Comparison of ENCODE assay signal across 8 cellular contexts in genomic region chr4:5710065-5710961, GRCh38. TPM values are rescaled to one million over a fixed set of nuclear protein-coding genes. Genes with fewer than 3 reads are reported as not detected.
A peak's percentile ranks its signal among the peaks of the same experiment; 100 is the strongest.
DNase-seq lines count a peak whose midpoint lies in the region; ATAC-seq and TF ChIP-seq lines count a peak whose summit lies in the region.

No MANE protein-coding gene starts in this region.

- peak overlapping the region; percentile 85 for H3K4me2 ChIP-seq in smooth muscle cell

- H4K20me1 ChIP-seq in smooth muscle cell (ENCODE audit: low read depth) = peaks cover 19% of the 10 kb centered on the region

- H3K36me3 ChIP-seq in HAP-1 (replicated peaks) (no peaks in the 10 kb centered on the region), adrenal gland (replicated peaks in 1 of 2) (no peaks in the 10 kb centered on the region), iPS DF 6.9 (ENCODE audit: control insufficient read depth, insufficient read depth, low read length) (no peaks in the 10 kb centered on the region), smooth muscle cell (ENCODE audit: low read depth) (peaks cover 4% of the 10 kb centered on the region)

- peak overlapping the region in 3 of 5 donors; percentile 34 to 80 (median 57) for H3K27ac ChIP-seq in adrenal gland
- H3K27ac ChIP-seq in iPS DF 6.9 (ENCODE audit: low read length) = no peak overlapping the region
- H3K27ac ChIP-seq in smooth muscle cell (ENCODE audit: low read depth) = peak overlapping the region; percentile 79

- no peak for ATAC-seq in GM21528 (IDR thresholded peaks at IDR 0.05; ENCODE audit: low FRiP score, unreplicated experiment)

- peaks cover 18% of the 10 kb centered on the region for H3F3A ChIP-seq in smooth muscle cell (ENCODE audit: low read depth)

- intact Hi-C loops in adrenal gland (cut with DNase I) = no loop called here
- intact Hi-C loops in head of caudate nucleus (cut with DNase I) = no loop called here

- H3K4me1 ChIP-seq in HAP-1 (peaks cover 11% of the 10 kb centered on the region), adrenal gland (replicated peaks in 1 of 2) (peaks cover 0 to 12% of the 10 kb centered on the region in 2 donors), iPS DF 6.9 (ENCODE audit: control insufficient read depth, insufficient read depth, low read length) (peaks cover 9% of the 10 kb centered on the region; the same call in 1 of the 2 replicates), smooth muscle cell (ENCODE audit: low read depth) (peaks cover 19% of the 10 kb centered on the region)

- TF ChIP-seq POLR2A in adrenal gland (IDR thresholded peaks at IDR 0.05) = no peak

- H3K27me3 ChIP-seq in HAP-1 (ENCODE audit: low read depth) (no peaks in the 10 kb centered on the region), adrenal gland (no peaks in the 10 kb centered on the region), iPS DF 6.9 (ENCODE audit: control insufficient read depth, insufficient read depth, low read length) (no peaks in the 10 kb centered on the region), smooth muscle cell (ENCODE audit: low read depth) (no peaks in the 10 kb centered on the region)

- H3K79me2 ChIP-seq in smooth muscle cell (ENCODE audit: low read depth) = peaks cover 37% of the 10 kb centered on the region

- H3K9ac ChIP-seq in smooth muscle cell (ENCODE audit: low read depth) = peak overlapping the region; percentile 16

- WGBS in adrenal gland, 4 donors = 17 to 24% (median 21%) methylated on average over 12 to 13 of the region's 13 CpGs
- WGBS in iPS DF 6.9 (ENCODE audit: insufficient coverage, insufficient read length) = no CpG with 5 or more reads among the region's 13 CpGs
- WGBS in smooth muscle cell (ENCODE audit: low lambda C conversion rate) = 23% methylated on average over 13 of the region's 13 CpGs

- TF ChIP-seq CTCF in adrenal gland (IDR thresholded peaks at IDR 0.05) (peak in 5 of 6 experiments; percentile 18 to 42 (median 21)), smooth muscle cell (IDR thresholded peaks at IDR 0.05; ENCODE audit: borderline replicate concordance, insufficient read depth, poor library complexity, severe bottlenecking) (peak; percentile 37)

- H3K4me3 ChIP-seq in HAP-1 (peak overlapping the region; percentile 32), adrenal gland (peak overlapping the region in 2 of 4 donors; percentile 17 to 62), iPS DF 6.9 (ENCODE audit: low read length) (peak overlapping the region; percentile 52; the same call in 1 of the 2 replicates), smooth muscle cell (peak overlapping the region; percentile 50)

- in situ Hi-C loops in HAP-1 (cut with MboI; ENCODE audit: low sequenced_read_pairs) = no loop called here

- H3K9me3 ChIP-seq in HAP-1 (peaks cover 3% of the 10 kb centered on the region), adrenal gland (replicated peaks in 1 of 3) (no peaks in the 10 kb centered on the region), iPS DF 6.9 (ENCODE audit: control insufficient read depth, insufficient read depth, low read length) (no peaks in the 10 kb centered on the region), smooth muscle cell (replicated peaks; ENCODE audit: low read depth) (peaks cover 5% of the 10 kb centered on the region)

- DNase-seq in AG08395 (ENCODE audit: low spot score) (peak; percentile 38), HAP-1 (ENCODE audit: low spot score in 2 of 2) (peak in 1 of 2 experiments; percentile 23), adrenal gland (peak in 1 of 7 donors; percentile 14), iPS DF 6.9 (ENCODE audit: low read depth, low spot score) (no peak), smooth muscle cell (lab: John Stamatoyannopoulos, UW; ENCODE audit: unreplicated experiment) (no peak), epidermal melanocyte (ENCODE audit: insufficient read length, low spot score) (no peak), head of caudate nucleus (no peak)

- peak overlapping the region; percentile 89 for H2AFZ ChIP-seq in smooth muscle cell (ENCODE audit: low read depth)

RNA-seq across cellular contexts. Expression of gene EVC, which starts 0.7 kb away (rescaled TPM):
- total RNA-seq in adrenal gland = 10 to 100 TPM in 6 of 8 donors, 1 to 10 TPM in 2; 3.6 to 23.7 (median 16.5) TPM
- 1 to 10 TPM; 1.0 to 5.3 (median 4.3) TPM for polyA plus RNA-seq in adrenal gland
- total RNA-seq in smooth muscle cell = 11.5 and 15.5 TPM in 2 replicates
- 6.7 and 7.5 TPM in 2 replicates for polyA plus RNA-seq in smooth muscle cell

RNA-seq across cellular contexts. Expression of gene EVC2, which starts 2.0 kb away (rescaled TPM):
- total RNA-seq in adrenal gland = 1 to 10 TPM in 6 of 8 donors, under 1 TPM in 2; 0.75 to 3.4 (median 1.9) TPM
- 1 to 10 TPM in 1 of 3 donors, under 1 TPM in 2; 0.66 to 1.6 (median 0.74) TPM for polyA plus RNA-seq in adrenal gland
- 7.9 and 8.5 TPM in 2 replicates for total RNA-seq in smooth muscle cell
- polyA plus RNA-seq in smooth muscle cell = 6.2 and 6.9 TPM in 2 replicates
